Comparison of ENCODE assay signal across 8 cellular contexts in genomic region chr11:65575568-65576231, GRCh38. TPM values are rescaled to one million over a fixed set of nuclear protein-coding genes. Genes with fewer than 3 reads are reported as not detected.
DNase-seq lines count a peak whose midpoint lies in the region; ATAC-seq, FAIRE-seq and TF ChIP-seq lines count a peak whose summit lies in the region.

EHBP1L1 (plus strand) TSS chr11:65576053; CDS start chr11:65576303, 250 bp downstream.

- H3K9me2 ChIP-seq in HCT116 (ENCODE audit: insufficient read depth) = no peaks in the 10 kb centered on the region

- H2AFZ ChIP-seq in HCT116 (ENCODE audit: low read depth, low read length, poor library complexity, severe bottlenecking) = no peak within 1 kb of the TSS

- peaks cover 0 to 64% (median 25%) of the 10 kb centered on the region in 4 donors for H3K4me1 Mint-ChIP-seq in CD4-positive, CD25-positive, alpha-beta regulatory T cell
- H3K4me1 Mint-ChIP-seq in activated T-helper 1 cell treated with anti-CD3 and anti-CD28 coated beads, Interleukin-12 subunit alpha, Interleukin-12 subunit beta, Interleukin-2, Interleukin-4 antibody, amounts not matched to agents 30 ng/mL and 10 ng/mL and 1 ng/mL, durations not matched to agents 14 hours and 24 hours and 36 hours (ENCODE audit: low read depth) = peaks cover 48% of the 10 kb centered on the region

- peaks cover 20% of the 10 kb centered on the region for H3K36me3 ChIP-seq in CD4-positive, CD25-positive, alpha-beta regulatory T cell (ENCODE audit: control insufficient read depth, insufficient read depth, low read length)
- H3K36me3 ChIP-seq in HCT116 (ENCODE audit: control insufficient read depth in 1 of 2, insufficient read depth in 2 of 2, low read length in 2 of 2) (peaks cover 2 to 4% of the 10 kb centered on the region in 2 experiments; a peak in 2 of 4 replicates), neutrophil (peaks cover 37% of the 10 kb centered on the region), tibial artery (peaks cover 18 to 27% (median 21%) of the 10 kb centered on the region in 3 donors)

- H3K9ac ChIP-seq in HCT116 (ENCODE audit: low read length) = peak within 1 kb of the TSS; percentile 86

- TF ChIP-seq CTCF in HCT116 (IDR thresholded peaks at IDR 0.05 in 2 of 3, conservative IDR thresholded peaks at IDR 0.05 in 1 of 3; ENCODE audit: borderline replicate concordance in 1 of 3, insufficient read depth in 1 of 3, low read depth in 2 of 3, low read length in 2 of 3) = no peak
- TF ChIP-seq CTCF in fibroblast of pulmonary artery (IDR thresholded peaks at IDR 0.05; ENCODE audit: low read length, missing control alignments) = no peak
- no peak for TF ChIP-seq CTCF in neutrophil (IDR thresholded peaks at IDR 0.05)
- no peak for TF ChIP-seq CTCF in tibial artery (IDR thresholded peaks at IDR 0.05)

- H3K4me3 Mint-ChIP-seq in CD4-positive, CD25-positive, alpha-beta regulatory T cell = peak within 1 kb of the TSS; percentile 94 to 97 (median 95)
- H3K4me3 Mint-ChIP-seq in activated T-helper 1 cell treated with anti-CD3 and anti-CD28 coated beads, Interleukin-12 subunit alpha, Interleukin-12 subunit beta, Interleukin-2, Interleukin-4 antibody, amounts not matched to agents 30 ng/mL and 10 ng/mL and 1 ng/mL, durations not matched to agents 14 hours and 24 hours and 36 hours = peak within 1 kb of the TSS; percentile 92

- H3K4me2 ChIP-seq in HCT116 (ENCODE audit: low read length) = peak within 1 kb of the TSS; percentile 78

- H4K20me1 ChIP-seq in HCT116 (ENCODE audit: insufficient read depth) = no peaks in the 10 kb centered on the region

- H3K4me3 ChIP-seq in CD4-positive, CD25-positive, alpha-beta regulatory T cell (ENCODE audit: low read depth, low read length) = peak within 1 kb of the TSS; percentile 96
- H3K4me3 ChIP-seq in HCT116 (replicated peaks in 1 of 2; ENCODE audit: low read depth in 1 of 2, low read length in 2 of 2) (peak within 1 kb of the TSS; percentile 74 to 78), fibroblast of pulmonary artery (replicated peaks; ENCODE audit: low read depth, low read length) (peak within 1 kb of the TSS; percentile 65), neutrophil (ENCODE audit: low read depth in 1 of 2, low read length in 1 of 2) (peak within 1 kb of the TSS; percentile 76 to 99), tibial artery (peak within 1 kb of the TSS; percentile 94 to 96)

- peaks cover 43% of the 10 kb centered on the region for H3K79me2 ChIP-seq in HCT116 (ENCODE audit: insufficient read depth, low read length)

- peak within 1 kb of the TSS; percentile 100 for H3K27ac ChIP-seq in CD4-positive, CD25-positive, alpha-beta regulatory T cell (ENCODE audit: insufficient read depth, low read length, poor library complexity, severe bottlenecking)
- H3K27ac ChIP-seq in HCT116 (ENCODE audit: low read depth, low read length) (peak within 1 kb of the TSS; percentile 97), neutrophil (peak within 1 kb of the TSS; percentile 95), tibial artery (peak within 1 kb of the TSS; percentile 93 to 98)

- H3K36me3 Mint-ChIP-seq in CD4-positive, CD25-positive, alpha-beta regulatory T cell = peaks cover 3% of the 10 kb centered on the region
- peaks cover 26% of the 10 kb centered on the region for H3K36me3 Mint-ChIP-seq in activated T-helper 1 cell treated with anti-CD3 and anti-CD28 coated beads, Interleukin-12 subunit alpha, Interleukin-12 subunit beta, Interleukin-2, Interleukin-4 antibody, amounts not matched to agents 30 ng/mL and 10 ng/mL and 1 ng/mL, durations not matched to agents 14 hours and 24 hours and 36 hours (ENCODE audit: low read depth)

- DNase-seq in CD4-positive, CD25-positive, alpha-beta regulatory T cell = peak; percentile 70 to 88 (median 79)
- DNase-seq in HCT116 (ENCODE audit: low read depth, low spot score) (no peak), RCC 7860 (ENCODE audit: low spot score) (peak; percentile 55), fibroblast of pulmonary artery (ENCODE audit: low read depth) (peak; percentile 55), tibial artery (peak; percentile 60 to 91)
- peak; percentile 76 for DNase-seq in activated T-helper 1 cell treated with anti-CD3 and anti-CD28 coated beads, Interleukin-12 subunit alpha, Interleukin-12 subunit beta, Interleukin-2, Interleukin-4 antibody, amounts not matched to agents 30 ng/mL and 10 ng/mL and 1 ng/mL, durations not matched to agents 14 hours and 24 hours and 36 hours (ENCODE audit: low spot score)

- no peaks in the 10 kb centered on the region for H3K27me3 Mint-ChIP-seq in CD4-positive, CD25-positive, alpha-beta regulatory T cell
- H3K27me3 Mint-ChIP-seq in activated T-helper 1 cell treated with anti-CD3 and anti-CD28 coated beads, Interleukin-12 subunit alpha, Interleukin-12 subunit beta, Interleukin-2, Interleukin-4 antibody, amounts not matched to agents 30 ng/mL and 10 ng/mL and 1 ng/mL, durations not matched to agents 14 hours and 24 hours and 36 hours (ENCODE audit: insufficient read depth) = no peaks in the 10 kb centered on the region

- H3K4me1 ChIP-seq in CD4-positive, CD25-positive, alpha-beta regulatory T cell (ENCODE audit: control insufficient read depth, insufficient read depth, low read length, poor library complexity, severe bottlenecking) = peaks cover 70% of the 10 kb centered on the region
- peaks cover 47 to 62% of the 10 kb centered on the region in 2 experiments for H3K4me1 ChIP-seq in HCT116 (ENCODE audit: control insufficient read depth in 1 of 2, insufficient read depth in 2 of 2, low read length in 2 of 2)
- peaks cover 74 to 77% of the 10 kb centered on the region in 2 experiments for H3K4me1 ChIP-seq in neutrophil (ENCODE audit: control insufficient read depth in 1 of 2, insufficient read depth in 1 of 2, low read depth in 1 of 2, low read length in 1 of 2)
- peaks cover 0 to 77% (median 55%) of the 10 kb centered on the region in 4 donors for H3K4me1 ChIP-seq in tibial artery

- BruUV-seq in HCT116 (replicated peaks; lab: Mats Ljungman, UMichigan) = no TSS peak

- no peak for TF ChIP-seq RAD21 in HCT116 (IDR thresholded peaks at IDR 0.05; ENCODE audit: low read depth)

- POLR2A ChIA-PET in HCT116 (lab: Charles Lee) = interaction anchor here (0.7 to 1.5 kb wide), 6 partner anchors 12 to 76 kb away, joined by 3 to 5 read pairs (median 3); partner anchors contain the start of genes PCNX3 and SCYL1

- H3K9me3 Mint-ChIP-seq in CD4-positive, CD25-positive, alpha-beta regulatory T cell = peaks cover 0 to 1% (median 0%) of the 10 kb centered on the region in 7 donors
- no peaks in the 10 kb centered on the region for H3K9me3 Mint-ChIP-seq in activated T-helper 1 cell treated with anti-CD3 and anti-CD28 coated beads, Interleukin-12 subunit alpha, Interleukin-12 subunit beta, Interleukin-2, Interleukin-4 antibody, amounts not matched to agents 30 ng/mL and 10 ng/mL and 1 ng/mL, durations not matched to agents 14 hours and 24 hours and 36 hours

- RAD21 ChIA-PET in HCT116 (lab: Charles Lee; ENCODE audit: low non-redundant PET in 1 of 2, low total read pairs in 2 of 2, uncharacterized antibody in 2 of 2, unreplicated experiment in 2 of 2) = interaction anchor here in 1 of 2 experiments (1.0 kb wide), 1 partner anchor 36 kb away, joined by 3 read pairs; no protein-coding TSS in a partner anchor

- H3K9me3 ChIP-seq in CD4-positive, CD25-positive, alpha-beta regulatory T cell (ENCODE audit: control insufficient read depth in 2 of 2, low read length in 2 of 2) = no peaks in the 10 kb centered on the region
- H3K9me3 ChIP-seq in HCT116 (ENCODE audit: control insufficient read depth in 1 of 2, insufficient read depth in 1 of 2, low read depth in 1 of 2, low read length in 2 of 2) = no peaks in the 10 kb centered on the region
- H3K9me3 ChIP-seq in neutrophil = no peaks in the 10 kb centered on the region
- no peaks in the 10 kb centered on the region for H3K9me3 ChIP-seq in tibial artery

- intact Hi-C loops in HCT116 (cut with micrococcal nuclease) = loop anchor here (2.0 kb wide), 1 partner anchor 39 kb away; the partner anchor contains the start of genes MAP3K11 and PCNX3
- intact Hi-C loops in activated T-helper 1 cell treated with anti-CD3 and anti-CD28 coated beads, Interleukin-12 subunit alpha, Interleukin-12 subunit beta, Interleukin-2, Interleukin-4 antibody, amounts not matched to agents 30 ng/mL and 10 ng/mL and 1 ng/mL, durations not matched to agents 14 hours and 24 hours and 36 hours (cut with micrococcal nuclease) = loop anchor here (1.0 to 5.0 kb wide), 6 partner anchors 13 to 242 kb away; partner anchors contain the start of genes PCNX3, SIPA1 and SLC25A45
- intact Hi-C loops in tibial artery (cut with DNase I; ENCODE audit: low total_unique reads) = no loop called here

- peak; percentile 29 for TF ChIP-seq POLR2A in HCT116 (IDR thresholded peaks at IDR 0.05; ENCODE audit: borderline replicate concordance, extremely low read depth, insufficient read depth, insufficient read length)

- CTCF ChIA-PET in HCT116 (lab: Charles Lee) = interaction anchor here (1.1 to 2.0 kb wide), 4 partner anchors 16 to 39 kb away, joined by 4 to 11 read pairs (median 6); no protein-coding TSS in a partner anchor

- H3K27ac Mint-ChIP-seq in CD4-positive, CD25-positive, alpha-beta regulatory T cell = peak within 1 kb of the TSS; percentile 95 to 98 (median 97)
- peak within 1 kb of the TSS; percentile 88 for H3K27ac Mint-ChIP-seq in activated T-helper 1 cell treated with anti-CD3 and anti-CD28 coated beads, Interleukin-12 subunit alpha, Interleukin-12 subunit beta, Interleukin-2, Interleukin-4 antibody, amounts not matched to agents 30 ng/mL and 10 ng/mL and 1 ng/mL, durations not matched to agents 14 hours and 24 hours and 36 hours

- no peaks in the 10 kb centered on the region for H3K27me3 ChIP-seq in CD4-positive, CD25-positive, alpha-beta regulatory T cell (ENCODE audit: control insufficient read depth, insufficient read depth, low read length)
- H3K27me3 ChIP-seq in HCT116 (ENCODE audit: insufficient read depth, low read length) (no peaks in the 10 kb centered on the region), neutrophil (no peaks in the 10 kb centered on the region), tibial artery (no peaks in the 10 kb centered on the region)

- peak; percentile 22 to 45 for ATAC-seq in CD4-positive, CD25-positive, alpha-beta regulatory T cell (ENCODE audit: low read depth in 2 of 2)
- ATAC-seq in HCT116 (peak; percentile 33), GM18517 (IDR thresholded peaks at IDR 0.05; ENCODE audit: unreplicated experiment) (no peak)

- FAIRE-seq in RCC 7860 (lab: Jason Lieb, UNC) = no peak

TF ChIP-seq in HCT116, 20 proteins besides CTCF, POLR2A, EP300 and RAD21 (continues in another document):
- TF ChIP-seq EZH2 (IDR thresholded peaks at IDR 0.05) (no peak), EGR1 (IDR thresholded peaks at IDR 0.05; ENCODE audit: low read depth) (no peak), ZFX (IDR thresholded peaks at IDR 0.05) (no peak; the same call in 1 of the 2 replicates)

RNA-seq across cellular contexts. Expression of gene EHBP1L1, which starts in this region (rescaled TPM):
- total RNA-seq in CD4-positive, CD25-positive, alpha-beta regulatory T cell = 143 TPM
- polyA plus RNA-seq in CD4-positive, CD25-positive, alpha-beta regulatory T cell = 10 to 100 TPM in 1 of 4 donors, 1 to 10 TPM in 3; 7.8 to 11.6 (median 8.7) TPM
- total RNA-seq in HCT116 (2021; ENCODE audit: unreplicated experiment) = 105 TPM
- 88.5 and 90.6 TPM in 2 replicates for polyA plus RNA-seq in HCT116 (2012)
- 168 and 178 TPM in 2 replicates for total RNA-seq in activated T-helper 1 cell treated with anti-CD3 and anti-CD28 coated beads, Interleukin-12 subunit alpha, Interleukin-12 subunit beta, Interleukin-2, Interleukin-4 antibody, amounts not matched to agents 30 ng/mL and 10 ng/mL and 1 ng/mL, durations not matched to agents 14 hours and 24 hours and 36 hours
